9 cellular contexts compared by ENCODE assay signal in genomic region chr15:63041402-63041977, GRCh38. TPM values are rescaled to one million over a fixed set of nuclear protein-coding genes. Genes with fewer than 3 reads are reported as not detected.
DNase-seq lines count a peak whose midpoint lies in the region; ATAC-seq and TF ChIP-seq lines count a peak whose summit lies in the region.
"Had no signal": no experiment of that assay in that cellular context is flagged by ENCODE, and none has a peak within 500 bp of the region (broad histone marks: within the 10 kb centered on the region; RNA-seq: fewer than 3 reads in every experiment).

No MANE protein-coding gene starts in this region.

- no peaks in the 10 kb centered on the region for H3K9me3 Mint-ChIP-seq in activated T-cell treated with anti-CD3 and anti-CD28 coated beads, Interleukin-2, amount 50 U/mL, for 4 hours

- WGBS in transverse colon (ENCODE audit: low coverage in 1 of 2), 2 donors, result 62% methylated on average over 14 of the region's 14 CpGs; no CpG with 5 or more reads in 1 of the 2 donors

- peaks cover 3 to 7% of the 10 kb centered on the region in 2 donors for H3K36me3 ChIP-seq in mucosa of rectum (ENCODE audit: control insufficient read depth in 2 of 2, insufficient read depth in 2 of 2, low read length in 2 of 2)
- H3K36me3 ChIP-seq in transverse colon, result no peaks in the 10 kb centered on the region

- TF ChIP-seq CTCF in coronary artery (IDR thresholded peaks at IDR 0.05) (no peak), transverse colon (IDR thresholded peaks at IDR 0.05) (no peak)

- no peak for ATAC-seq in activated T-cell treated with anti-CD3 and anti-CD28 coated beads, Interleukin-2, amount 50 U/mL, for 4 hours
- ATAC-seq in GM21447 (IDR thresholded peaks at IDR 0.05; ENCODE audit: unreplicated experiment), result no peak

- peaks cover 7 to 31% of the 10 kb centered on the region in 2 donors for H3K4me1 ChIP-seq in mucosa of rectum (ENCODE audit: control insufficient read depth in 2 of 2, insufficient read depth in 2 of 2, low read length in 2 of 2)
- H3K4me1 ChIP-seq in transverse colon, result peaks cover 0 to 44% (median 20%) of the 10 kb centered on the region in 4 donors

- peak overlapping the region; percentile 61 to 87 for H3K9ac ChIP-seq in mucosa of rectum (ENCODE audit: low read depth in 1 of 2, low read length in 2 of 2)

- peaks cover 8% of the 10 kb centered on the region for H3K4me1 Mint-ChIP-seq in activated T-cell treated with anti-CD3 and anti-CD28 coated beads, Interleukin-2, amount 50 U/mL, for 4 hours (ENCODE audit: low read depth)

- H3K27me3 ChIP-seq in mucosa of rectum (ENCODE audit: control insufficient read depth in 2 of 2, insufficient read depth in 2 of 2, low read length in 2 of 2) (peaks cover 0 to 6% of the 10 kb centered on the region in 2 donors), transverse colon (peaks cover 26% of the 10 kb centered on the region)

- no peaks in the 10 kb centered on the region for H3K36me3 Mint-ChIP-seq in activated T-cell treated with anti-CD3 and anti-CD28 coated beads, Interleukin-2, amount 50 U/mL, for 4 hours (ENCODE audit: insufficient read depth)

- H3K9me3 ChIP-seq in mucosa of rectum (ENCODE audit: control insufficient read depth in 2 of 2, low read length in 2 of 2), result no peaks in the 10 kb centered on the region
- H3K9me3 ChIP-seq in transverse colon, result no peaks in the 10 kb centered on the region

- H3K27me3 Mint-ChIP-seq in activated T-cell treated with anti-CD3 and anti-CD28 coated beads, Interleukin-2, amount 50 U/mL, for 4 hours (ENCODE audit: low read depth), result peaks cover 55% of the 10 kb centered on the region

- no peak for TF ChIP-seq POLR2A in transverse colon (IDR thresholded peaks at IDR 0.05)

- intact Hi-C loops in transverse colon (cut with DNase I; ENCODE audit: low total_unique reads), result loop anchor here (5.0 kb wide), 1 partner anchor 144 kb away; no protein-coding TSS in a partner anchor

- H3K27ac ChIP-seq in coronary artery (peak overlapping the region; percentile 88 to 98), mucosa of rectum (ENCODE audit: low read depth in 2 of 2, low read length in 2 of 2) (peak overlapping the region; percentile 96 to 99), transverse colon (peak overlapping the region; percentile 96 to 98 (median 96))

- TF ChIP-seq EP300 in transverse colon (IDR thresholded peaks at IDR 0.05; ENCODE audit: low read depth), result no peak

- H3K4me3 ChIP-seq in coronary artery, result peak overlapping the region; percentile 94
- H3K4me3 ChIP-seq in mucosa of rectum (ENCODE audit: low read length in 2 of 2), result peak overlapping the region; percentile 78 to 87
- H3K4me3 ChIP-seq in transverse colon, result peak overlapping the region; percentile 80 to 88 (median 84)

- H3K4me3 Mint-ChIP-seq in activated T-cell treated with anti-CD3 and anti-CD28 coated beads, Interleukin-2, amount 50 U/mL, for 4 hours, result peak overlapping the region; percentile 50

- in situ Hi-C loops in transverse colon (cut with MboI; ENCODE audit: low pct_ligation_motif_present in 1 of 4, low pct_unique_long_range_greater_than_20kb in 1 of 4, low sequenced_read_pairs in 3 of 4), result loop anchor here in 1 of 4 donors (25.0 kb wide), 1 partner anchor 154 kb away; no protein-coding TSS in a partner anchor

- DNase-seq in activated T-cell treated with anti-CD3 and anti-CD28 coated beads, Interleukin-2, amount 50 U/mL, for 4 hours, result no peak
- DNase-seq in activated T-cell treated with anti-CD3 and anti-CD28 coated beads, Interleukin-2, amount 50 U/mL, for 1 hour, result no peak
- DNase-seq in coronary artery (ENCODE audit: low spot score) (no peak), transverse colon (no peak), NCI-H2081 (lab: John Stamatoyannopoulos, UW) (no peak)
- no peak for DNase-seq in effector CD4-positive, alpha-beta T cell
- DNase-seq: hippocampal formation had no signal

RNA-seq across cellular contexts. Expression of gene TPM1, which starts 1.1 kb away (rescaled TPM):
- total RNA-seq in activated T-cell treated with anti-CD3 and anti-CD28 coated beads, Interleukin-2, amount 50 U/mL, for 4 hours, result 10 to 100 TPM in 1 of 3 donors, 1 to 10 TPM in 2; 9.5 to 11.4 (median 9.5) TPM
- total RNA-seq in transverse colon, result 1,000 to 10,000 TPM in 2 of 4 donors, 100 to 1,000 TPM in 2; 775 to 2,480 (median 1,140) TPM

Comparison
In these comparisons a context has a peak if more than half of its experiments do, and no peak if none do; other contexts are left out.
1. RNA of gene TPM1, which starts 1.1 kb away (total RNA-seq): 775 to 2,480 TPM in transverse colon; 9.5 to 11.4 TPM in activated T-cell treated with anti-CD3 and anti-CD28 coated beads, Interleukin-2, amount 50 U/mL, for 4 hours; every median in the first group is over 10 times any median in the second.
2. Peak in every context shown above with its lines, with median percentiles within 50 percentile points of each other: H3K27ac ChIP-seq and H3K4me3 ChIP-seq.